ENCODE assay signal across 1 cellular context in genomic region chr22:36298601-36299000, GRCh38.
TF ChIP-seq lines count a peak whose summit lies in the region.

No MANE protein-coding gene starts in this region.

TF ChIP-seq in IMR-90, 13 proteins besides CTCF, POLR2A, EP300 and RAD21 (continued from another document):
- no peak for TF ChIP-seq ELK1 (IDR thresholded peaks at IDR 0.05; ENCODE audit: borderline replicate concordance, low read depth, low read length)
- TF ChIP-seq NFE2L2 (IDR thresholded peaks at IDR 0.05; ENCODE audit: low read depth, low read length), result no peak
- no peak for TF ChIP-seq USF2 (IDR thresholded peaks at IDR 0.05; ENCODE audit: low read depth, low read length)
- no peak for TF ChIP-seq CHD1 (IDR thresholded peaks at IDR 0.05; ENCODE audit: low read depth, low read length)
- no peak for TF ChIP-seq SMC3 (IDR thresholded peaks at IDR 0.05; ENCODE audit: low read depth, low read length)
- TF ChIP-seq CEBPB (IDR thresholded peaks at IDR 0.05; ENCODE audit: low read depth, low read length), result no peak
- no peak for TF ChIP-seq BHLHE40 (IDR thresholded peaks at IDR 0.05; ENCODE audit: low read depth, low read length)
- no peak for TF ChIP-seq MAZ (IDR thresholded peaks at IDR 0.05; ENCODE audit: borderline replicate concordance, low read depth, low read length)
- TF ChIP-seq RCOR1 (IDR thresholded peaks at IDR 0.05; ENCODE audit: insufficient replicate concordance, low read length), result no peak
